ENCODE assay signal across 17 cellular contexts in genomic region chr15:88142141-88142540, GRCh38.
A peak's percentile ranks its signal among the peaks of the same experiment; 100 is the strongest.
DNase-seq lines count a peak whose midpoint lies in the region; ATAC-seq and TF ChIP-seq lines count a peak whose summit lies in the region.
"Had no signal": no experiment of that assay in that cellular context is flagged by ENCODE, and none has a peak within 500 bp of the region (broad histone marks: within the 10 kb centered on the region; RNA-seq: fewer than 3 reads in every experiment).

No MANE protein-coding gene starts in this region.

- H3K9me3 ChIP-seq in SJCRH30 (replicated peaks), result no peaks in the 10 kb centered on the region; the same call in 1 of the 2 replicates
- no peaks in the 10 kb centered on the region for H3K9me3 ChIP-seq in endodermal cell (ENCODE audit: control insufficient read depth, low read length)

- ATAC-seq in GM21360 (IDR thresholded peaks at IDR 0.05; ENCODE audit: unreplicated experiment), result no peak

- H3K9me3 Mint-ChIP-seq in endodermal cell, result peaks cover 2% of the 10 kb centered on the region

- H3K36me3 ChIP-seq in SJCRH30, result no peaks in the 10 kb centered on the region
- no peaks in the 10 kb centered on the region for H3K36me3 ChIP-seq in endodermal cell (ENCODE audit: control insufficient read depth, insufficient read depth, low read length)

- peaks cover 1% of the 10 kb centered on the region for H3K4me1 Mint-ChIP-seq in endodermal cell
- H3K4me1 Mint-ChIP-seq: CD4-positive, alpha-beta memory T cell had no signal

- H3K27ac ChIP-seq in SJCRH30, result no peak overlapping the region
- peak overlapping the region; percentile 62 for H3K27ac ChIP-seq in endodermal cell (ENCODE audit: low read depth, low read length)
- H3K27ac ChIP-seq: GM23248 had no signal

- H3K27me3 ChIP-seq in SJCRH30 (no peaks in the 10 kb centered on the region), endodermal cell (ENCODE audit: control insufficient read depth, insufficient read depth, low read length, poor library complexity, severe bottlenecking) (peaks cover 10% of the 10 kb centered on the region)

- no peak overlapping the region for H3K9ac ChIP-seq in endodermal cell (ENCODE audit: extremely low read depth, low read length, poor library complexity, severe bottlenecking)
- H3K9ac ChIP-seq: GM23248 had no signal

- peak; percentile 7 for DNase-seq in NCI-H1694 (lab: John Stamatoyannopoulos, UW)
- peak; percentile 65 to 83 for DNase-seq in SJCRH30
- DNase-seq in endodermal cell, result no peak
- no peak for DNase-seq in A172 (ENCODE audit: low spot score)
- no peak for DNase-seq in islet precursor cell
- DNase-seq: 8988T; C1 segment of cervical spinal cord; Calu3; CD4-positive, alpha-beta memory T cell; COR-L47; DMS53; DMS79 treated with DMSO at 0.1 percent for 48 hours; GF-D8; GM23248; H7; HCEC 1CT had no signal

- H3K4me1 ChIP-seq in SJCRH30, result peaks cover 20% of the 10 kb centered on the region
- H3K4me1 ChIP-seq in endodermal cell (ENCODE audit: control insufficient read depth, insufficient read depth, low read length), result no peaks in the 10 kb centered on the region

- no peak overlapping the region for H3K27ac Mint-ChIP-seq in endodermal cell
- H3K27ac Mint-ChIP-seq: CD4-positive, alpha-beta memory T cell had no signal

- H3K27me3 Mint-ChIP-seq in endodermal cell (ENCODE audit: insufficient read depth), result peaks cover 31% of the 10 kb centered on the region

- H3K4me3 Mint-ChIP-seq in endodermal cell, result no peak overlapping the region
- H3K4me3 Mint-ChIP-seq: CD4-positive, alpha-beta memory T cell had no signal

- TF ChIP-seq CTCF in endodermal cell (conservative IDR thresholded peaks at IDR 0.05), result no peak

- no peaks in the 10 kb centered on the region for H3K36me3 Mint-ChIP-seq in endodermal cell (ENCODE audit: low read depth)
- H3K36me3 Mint-ChIP-seq: CD4-positive, alpha-beta memory T cell had no signal

- H3K4me3 ChIP-seq in SJCRH30 (no peak overlapping the region), endodermal cell (ENCODE audit: low read length) (no peak overlapping the region)
- H3K4me3 ChIP-seq: GM23248 had no signal

- 90 to 95% methylated on average over 4 to 6 of the region's 6 CpGs for WGBS in endodermal cell (ENCODE audit: insufficient coverage in 1 of 2, insufficient read length in 1 of 2), 2 experiments

Comparison
In these comparisons a context has a peak if more than half of its experiments do, and no peak if none do; other contexts are left out.
1. DNase-seq: peak in NCI-H1694 (single experiment) and SJCRH30 (2 of 2); none in endodermal cell (single experiment), A172 (single experiment) and islet precursor cell (single experiment).